Comparison of ENCODE assay signal across 13 cellular contexts in the genomic region with DNA sequence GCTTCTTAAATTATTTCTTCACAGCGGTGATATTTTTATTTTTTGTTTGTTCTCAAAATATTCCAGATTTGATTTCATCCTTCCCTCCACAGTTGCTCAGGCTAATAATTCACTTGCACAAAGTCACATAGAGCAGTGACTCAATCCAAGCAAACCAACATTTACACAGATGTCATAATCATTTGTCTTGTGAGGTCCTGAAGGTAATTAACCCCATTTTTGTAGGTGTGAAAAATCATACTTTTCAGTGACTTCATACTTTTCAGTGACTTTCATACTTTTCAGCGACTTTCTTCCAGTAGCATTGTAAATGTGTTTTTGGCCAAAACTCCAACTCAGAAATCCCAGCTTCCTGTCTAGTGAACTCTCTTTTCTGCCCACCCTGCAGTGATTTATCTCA. TPM values are rescaled to one million over a fixed set of nuclear protein-coding genes. Genes with fewer than 3 reads are reported as not detected.
DNase-seq lines count a peak whose midpoint lies in the region; ATAC-seq, FAIRE-seq and TF ChIP-seq lines count a peak whose summit lies in the region.
"Had no signal": no experiment of that assay in that cellular context is flagged by ENCODE, and none has a peak within 500 bp of the region (broad histone marks: within the 10 kb centered on the region; RNA-seq: fewer than 3 reads in every experiment).

No MANE protein-coding gene starts in this region.

- no peak overlapping the region for H2BK5ac ChIP-seq in mesenchymal stem cell (ENCODE audit: low read depth, low read length, poor library complexity, severe bottlenecking)

- no peaks in the 10 kb centered on the region for H3K79me1 ChIP-seq in mesenchymal stem cell (replicated peaks; ENCODE audit: low read length, poor library complexity, severe bottlenecking)

- WGBS in mesenchymal stem cell = 98% methylated on average over 2 of the region's 2 CpGs

- H3K4me2 ChIP-seq in mesenchymal stem cell (ENCODE audit: low read length, poor library complexity, severe bottlenecking) = no peak overlapping the region

- peaks cover 2% of the 10 kb centered on the region for H3K4me1 ChIP-seq in mesenchymal stem cell (ENCODE audit: control insufficient read depth, insufficient read depth, low read depth, low read length)
- H3K4me1 ChIP-seq: left lung, SJSA1 had no signal

- peak overlapping the region; percentile 89 for H3K27ac ChIP-seq in mesenchymal stem cell (ENCODE audit: low read length, poor library complexity, severe bottlenecking)
- H3K27ac ChIP-seq: left lung, SJSA1 had no signal

- H3K4me3 Mint-ChIP-seq in T-helper 17 cell = no peak overlapping the region

- H2BK12ac ChIP-seq in mesenchymal stem cell (ENCODE audit: low read length in 2 of 2) = no peak overlapping the region

- intact Hi-C loops in head of caudate nucleus (cut with DNase I) = no loop called here

- H4K91ac ChIP-seq in mesenchymal stem cell (ENCODE audit: low read length) = no peak overlapping the region

- H2AK5ac ChIP-seq in mesenchymal stem cell (ENCODE audit: low read length, severe bottlenecking) = no peak overlapping the region

- no peak overlapping the region for H2BK15ac ChIP-seq in mesenchymal stem cell (ENCODE audit: low read depth, poor library complexity, severe bottlenecking)

- no peak overlapping the region for H2BK120ac ChIP-seq in mesenchymal stem cell (ENCODE audit: low read depth, low read length)

- H3K9ac ChIP-seq in mesenchymal stem cell (ENCODE audit: low read length) = no peak overlapping the region

- peaks cover 5% of the 10 kb centered on the region for H3K36me3 Mint-ChIP-seq in T-helper 17 cell (ENCODE audit: low read depth)

- peaks cover 11% of the 10 kb centered on the region for H3K4me1 Mint-ChIP-seq in T-helper 17 cell

- no peak for TF ChIP-seq POLR2A in GM12891 (IDR thresholded peaks at IDR 0.05; ENCODE audit: low read depth, low read length)

- H2AFZ ChIP-seq in mesenchymal stem cell (ENCODE audit: low read depth, low read length) = no peak overlapping the region

- H3K4ac ChIP-seq in mesenchymal stem cell (ENCODE audit: low read depth in 1 of 2, low read length in 2 of 2) = no peak overlapping the region

- no peaks in the 10 kb centered on the region for H3K9me3 ChIP-seq in T-helper 17 cell (ENCODE audit: control insufficient read depth, low read length, poor library complexity, severe bottlenecking)
- no peaks in the 10 kb centered on the region for H3K9me3 ChIP-seq in mesenchymal stem cell (ENCODE audit: control insufficient read depth, low read length)
- H3K9me3 ChIP-seq: left lung, SJSA1 had no signal

- H3K27ac Mint-ChIP-seq in T-helper 17 cell = peak overlapping the region; percentile 61

- no peak overlapping the region for H3K18ac ChIP-seq in mesenchymal stem cell (ENCODE audit: low read depth in 1 of 2, low read length in 2 of 2)

- H3K27me3 ChIP-seq in mesenchymal stem cell (ENCODE audit: control insufficient read depth in 1 of 2, insufficient read depth in 1 of 2, low read length in 2 of 2) = no peaks in the 10 kb centered on the region
- H3K27me3 ChIP-seq: left lung, SJSA1 had no signal

- peak; percentile 72 for FAIRE-seq in GM12891 (lab: Jason Lieb, UNC)
- FAIRE-seq in GM19239 (lab: Jason Lieb, UNC) = peak; percentile 83

- no peak overlapping the region for H3K4me3 ChIP-seq in mesenchymal stem cell (ENCODE audit: insufficient read depth in 1 of 2, low read depth in 1 of 2, low read length in 2 of 2)
- H3K4me3 ChIP-seq: left lung, SJSA1 had no signal

- ATAC-seq in T-helper 17 cell (no peak), HG03442 (IDR thresholded peaks at IDR 0.05; ENCODE audit: unreplicated experiment) (no peak)

- no peak overlapping the region for H3K23ac ChIP-seq in mesenchymal stem cell (ENCODE audit: low read length in 2 of 2)

- H3K36me3 ChIP-seq in mesenchymal stem cell (ENCODE audit: control insufficient read depth in 1 of 2, insufficient read depth in 2 of 2, low read depth in 1 of 2, low read length in 2 of 2) = no peaks in the 10 kb centered on the region
- H3K36me3 ChIP-seq: left lung, SJSA1 had no signal

- no peak overlapping the region for H3K14ac ChIP-seq in mesenchymal stem cell (ENCODE audit: low read length in 2 of 2)

- no peak overlapping the region for H4K8ac ChIP-seq in mesenchymal stem cell (ENCODE audit: low read length)

- DNase-seq in GM12891 (ENCODE audit: insufficient read length, low spot score) = no peak
- no peak for DNase-seq in GM19239 (ENCODE audit: insufficient read length, low spot score)
- DNase-seq in T-helper 17 cell = no peak
- DNase-seq in mesenchymal stem cell = no peak
- no peak for DNase-seq in head of caudate nucleus
- no peak for DNase-seq in NCI-H82 (lab: John Stamatoyannopoulos, UW)
- DNase-seq in NCI-H446 treated with DMSO at 0.1 percent for 48 hours (lab: John Stamatoyannopoulos, UW) = no peak
- DNase-seq: left lung, NCI-H1048, NCI-H526 treated with DMSO at 0.1 percent for 48 hours, occipital lobe had no signal

- peaks cover 4% of the 10 kb centered on the region for H3K27me3 Mint-ChIP-seq in T-helper 17 cell

TF ChIP-seq in GM12891, 5 proteins besides CTCF, POLR2A, EP300 and RAD21:
- TF ChIP-seq POU2F2 (IDR thresholded peaks at IDR 0.05; ENCODE audit: low read depth, low read length) = no peak
- no peak for TF ChIP-seq PAX5 (IDR thresholded peaks at IDR 0.05; ENCODE audit: insufficient read depth, low read length, severe bottlenecking)
- no peak for TF ChIP-seq POLR2AphosphoS5 (IDR thresholded peaks at IDR 0.05; ENCODE audit: low read depth, low read length)
- TF ChIP-seq TAF1 (IDR thresholded peaks at IDR 0.05; ENCODE audit: low read depth, low read length) = no peak
- no peak for TF ChIP-seq SPI1 (IDR thresholded peaks at IDR 0.05; ENCODE audit: low read depth, low read length)

RNA-seq across cellular contexts. Expression of a gene that starts 32.1 kb away (rescaled TPM):
- 21.5 TPM for polyA plus RNA-seq in GM12891 (2012; ENCODE audit: low read depth, missing spikeins)
- 1 to 10 TPM; 1.7 to 2.8 TPM for total RNA-seq in T-helper 17 cell
- polyA plus RNA-seq in mesenchymal stem cell (2013, experiment 1 of 2) = 0.26 TPM
- 0.23 TPM for polyA plus RNA-seq in mesenchymal stem cell (2013, experiment 2 of 2)
- total RNA-seq: SJSA1 had no signal
